ENCODE assay signal across 16 cellular contexts in genomic region chr3:61985020-61985419, GRCh38.
DNase-seq lines count a peak whose midpoint lies in the region; ATAC-seq and TF ChIP-seq lines count a peak whose summit lies in the region.
"Had no signal": no experiment of that assay in that cellular context is flagged by ENCODE, and none has a peak within 500 bp of the region (broad histone marks: within the 10 kb centered on the region; RNA-seq: fewer than 3 reads in every experiment).

No MANE protein-coding gene starts in this region.

- no peak overlapping the region for H3K27ac Mint-ChIP-seq in Calu3 (ENCODE audit: unreplicated experiment)
- H3K27ac Mint-ChIP-seq: nephron progenitor cell had no signal

- H3K27ac ChIP-seq in brain microvascular endothelial cell, result no peak overlapping the region
- H3K27ac ChIP-seq: heart right ventricle, sigmoid colon had no signal

- in situ Hi-C loops in brain microvascular endothelial cell (cut with HindIII; ENCODE audit: low pct_ligation_motif_present, low sequenced_read_pairs), result no loop called here

- peak; percentile 77 for DNase-seq in Daoy (ENCODE audit: low read depth)
- peak; percentile 95 for DNase-seq in M059J (ENCODE audit: low read depth)
- peak; percentile 47 for DNase-seq in brain microvascular endothelial cell
- peak; percentile 43 for DNase-seq in myocyte (ENCODE audit: low read depth)
- no peak for DNase-seq in Calu3
- DNase-seq in NCI-H1930 (lab: John Stamatoyannopoulos, UW), result no peak
- no peak for DNase-seq in GM19240 (ENCODE audit: insufficient read length, low spot score)
- DNase-seq: activated T-cell treated with anti-CD3 and anti-CD28 coated beads, Interleukin-2, amount 50 U/mL, for 1 hour; heart right ventricle; left ventricle myocardium superior; NCI-H146; NCI-H774; nephron progenitor cell; sigmoid colon had no signal

- CTCF ChIA-PET in Calu3 (lab: Charles Lee), result no interaction called here

- ATAC-seq in HG03039 (IDR thresholded peaks at IDR 0.05; ENCODE audit: unreplicated experiment), result no peak
- ATAC-seq: activated CD4-positive, CD25-positive, alpha-beta regulatory T cell treated with anti-CD3 and anti-CD28 coated beads, Interleukin-2, amount 50 U/mL, for 24 hours; left ventricle myocardium superior had no signal

- no peaks in the 10 kb centered on the region for H3K36me3 Mint-ChIP-seq in Calu3 (ENCODE audit: insufficient read depth, unreplicated experiment)

- BruUV-seq in Calu3 (replicated peaks; lab: Mats Ljungman, UMichigan), result no TSS peak

- no peaks in the 10 kb centered on the region for H3K4me1 Mint-ChIP-seq in Calu3 (ENCODE audit: low read depth, unreplicated experiment)

- no peaks in the 10 kb centered on the region for H3K27me3 ChIP-seq in brain microvascular endothelial cell (replicated peaks)
- H3K27me3 ChIP-seq: heart right ventricle, sigmoid colon had no signal

- no peaks in the 10 kb centered on the region for H3K27me3 Mint-ChIP-seq in Calu3 (ENCODE audit: unreplicated experiment)

- no peak overlapping the region for H3K4me3 Mint-ChIP-seq in Calu3 (ENCODE audit: low read depth, unreplicated experiment)
- H3K4me3 Mint-ChIP-seq: nephron progenitor cell had no signal

- H3K36me3 ChIP-seq in brain microvascular endothelial cell (replicated peaks), result no peaks in the 10 kb centered on the region
- H3K36me3 ChIP-seq: sigmoid colon had no signal

- peaks cover 3% of the 10 kb centered on the region for H3K9me3 Mint-ChIP-seq in Calu3 (ENCODE audit: low read depth, unreplicated experiment)
- H3K9me3 Mint-ChIP-seq: nephron progenitor cell had no signal

- no peak overlapping the region for H3K4me3 ChIP-seq in brain microvascular endothelial cell (ENCODE audit: low read depth, low read length)
- H3K4me3 ChIP-seq: heart right ventricle, sigmoid colon had no signal

- no peak for TF ChIP-seq CTCF in brain microvascular endothelial cell (IDR thresholded peaks at IDR 0.05; ENCODE audit: low read depth, low read length, missing control alignments)
- TF ChIP-seq CTCF in Calu3 (IDR thresholded peaks at IDR 0.05; ENCODE audit: unreplicated experiment), result no peak

- intact Hi-C loops in Calu3 (cut with micrococcal nuclease; ENCODE audit: unreplicated experiment), result no loop called here

Comparison
In these comparisons a context has a peak if more than half of its experiments do, and no peak if none do; other contexts are left out.
1. DNase-seq: peak in Daoy (single experiment), M059J (single experiment), brain microvascular endothelial cell (single experiment) and myocyte (single experiment); none in Calu3 (single experiment), NCI-H1930 (0 of 2) and GM19240 (single experiment).